In genomic region chr7:685540-685939, GRCh38 we compare ENCODE assay signal across 2 cellular contexts.
A peak's percentile ranks its signal among the peaks of the same experiment; 100 is the strongest.
TF ChIP-seq lines count a peak whose summit lies in the region.

No MANE protein-coding gene starts in this region.

TF ChIP-seq in HepG2, 621 proteins besides CTCF, POLR2A, EP300 and RAD21:
- TF ChIP-seq ZFP1 (CRISPR knock-in tag; IDR thresholded peaks at IDR 0.05) (peak; percentile 100), ZNF263 (CRISPR knock-in tag; IDR thresholded peaks at IDR 0.05) (no peak)

TF ChIP-seq in GM12878, 131 proteins besides CTCF, POLR2A, EP300 and RAD21:
- TF ChIP-seq CBX5 (IDR thresholded peaks at IDR 0.05; ENCODE audit: low read depth) (0 out of 2 replicates have a peak, but pooled peaks have one; percentile 31), TAF1 (IDR thresholded peaks at IDR 0.05; ENCODE audit: borderline replicate concordance, low read depth, low read length) (no peak)
TF ChIP-seq in GM12878: peak in this region for 1.
